ENCODE assay signal across 8 cellular contexts in genomic region chr12:42372154-42372791, GRCh38. TPM values are rescaled to one million over a fixed set of nuclear protein-coding genes. Genes with fewer than 3 reads are reported as not detected.
DNase-seq lines count a peak whose midpoint lies in the region; ATAC-seq and TF ChIP-seq lines count a peak whose summit lies in the region.

No MANE protein-coding gene starts in this region.

- no peak overlapping the region for H3K4me3 Mint-ChIP-seq in neural progenitor cell

- H3K4me1 Mint-ChIP-seq in neural progenitor cell = peaks cover 3% of the 10 kb centered on the region

- H3K4me3 ChIP-seq in SU-DHL-6 (ENCODE audit: insufficient read depth, low read length, poor library complexity, severe bottlenecking) (no peak overlapping the region), neural progenitor cell (no peak overlapping the region)

- H3K9ac ChIP-seq in SU-DHL-6 (ENCODE audit: low read length) (no peak overlapping the region), neural progenitor cell (no peak overlapping the region)

- no peaks in the 10 kb centered on the region for H3K9me3 Mint-ChIP-seq in neural progenitor cell

- no peaks in the 10 kb centered on the region for H3K9me2 ChIP-seq in SU-DHL-6 (replicated peaks; ENCODE audit: insufficient read depth, low read length)

- H3K9me3 ChIP-seq in SU-DHL-6 (ENCODE audit: insufficient read depth, low read length) = no peaks in the 10 kb centered on the region
- no peaks in the 10 kb centered on the region for H3K9me3 ChIP-seq in neural progenitor cell (ENCODE audit: low read depth)

- H3F3A ChIP-seq in SU-DHL-6 (ENCODE audit: insufficient read depth) (peaks cover 8% of the 10 kb centered on the region; the same call in 1 of the 2 replicates), neural progenitor cell (ENCODE audit: low read depth) (no peaks in the 10 kb centered on the region)

- TF ChIP-seq CTCF in SU-DHL-6 (IDR thresholded peaks at IDR 0.05; ENCODE audit: insufficient read depth, low read length, poor library complexity, severe bottlenecking) (peak; percentile 65), neural progenitor cell (IDR thresholded peaks at IDR 0.05) (peak; percentile 86)

- no peaks in the 10 kb centered on the region; the same call in 1 of the 2 replicates for H3K79me2 ChIP-seq in SU-DHL-6 (ENCODE audit: insufficient read depth, low read length)
- H3K79me2 ChIP-seq in neural progenitor cell (ENCODE audit: low read depth) = peaks cover 15% of the 10 kb centered on the region

- H3K27ac ChIP-seq in SU-DHL-6 (ENCODE audit: low read depth, low read length) (no peak overlapping the region), neural progenitor cell (no peak overlapping the region)

- H3K4me1 ChIP-seq in neural progenitor cell = no peaks in the 10 kb centered on the region

- peaks cover 9% of the 10 kb centered on the region for H3K36me3 Mint-ChIP-seq in neural progenitor cell

- no peak overlapping the region for H3K27ac Mint-ChIP-seq in neural progenitor cell

- no peaks in the 10 kb centered on the region for H3K27me3 Mint-ChIP-seq in neural progenitor cell (ENCODE audit: insufficient read depth, low read depth)

- H3K36me3 ChIP-seq in SU-DHL-6 (ENCODE audit: low read length) (peaks cover 16% of the 10 kb centered on the region; the same call in 1 of the 2 replicates), neural progenitor cell (peaks cover 7% of the 10 kb centered on the region)

- no peak overlapping the region for H3K4me2 ChIP-seq in SU-DHL-6 (ENCODE audit: low read depth, low read length, poor library complexity, severe bottlenecking)
- no peak overlapping the region for H3K4me2 ChIP-seq in neural progenitor cell

- no peaks in the 10 kb centered on the region for H4K20me1 ChIP-seq in SU-DHL-6 (ENCODE audit: low read depth, low read length)
- peaks cover 4% of the 10 kb centered on the region for H4K20me1 ChIP-seq in neural progenitor cell (ENCODE audit: low read depth)

- H3K27me3 ChIP-seq in SU-DHL-6 (ENCODE audit: low read length) (no peaks in the 10 kb centered on the region), neural progenitor cell (no peaks in the 10 kb centered on the region)

- ATAC-seq in GM18858 (IDR thresholded peaks at IDR 0.05; ENCODE audit: unreplicated experiment) (peak; percentile 90), HG02970 (IDR thresholded peaks at IDR 0.05; ENCODE audit: low FRiP score, unreplicated experiment) (peak; percentile 81)

- DNase-seq in COR-L47 (lab: John Stamatoyannopoulos, UW) = peak; percentile 15
- peak; percentile 19 for DNase-seq in NCI-H1417 treated with DMSO at 0.1 percent for 48 hours (lab: John Stamatoyannopoulos, UW)
- peak; percentile 60 for DNase-seq in fibroblast of peridontal ligament (ENCODE audit: extremely low read depth)
- DNase-seq in neural progenitor cell (ENCODE audit: low spot score) = peak; percentile 73
- DNase-seq in ureter (ENCODE audit: low spot score) = no peak

- no peak overlapping the region for H2AFZ ChIP-seq in SU-DHL-6 (ENCODE audit: low read depth, low read length, severe bottlenecking)
- H2AFZ ChIP-seq in neural progenitor cell (replicated peaks) = no peak overlapping the region

RNA-seq across cellular contexts. Expression of gene PPHLN1, which starts 46.3 kb away (rescaled TPM):
- total RNA-seq in neural progenitor cell (ENCODE audit: low replicate concordance) (81.5 and 95.5 TPM in 2 replicates), ureter (70.6 TPM)

RNA-seq across cellular contexts. Expression of gene ZCRB1, which starts 46.4 kb away (rescaled TPM):
- 45.9 and 84.7 TPM in 2 replicates for total RNA-seq in neural progenitor cell (ENCODE audit: low replicate concordance)
- 59.6 TPM for total RNA-seq in ureter
